In genomic region chr20:22729180-22729579, GRCh38 we compare ENCODE assay signal across 26 cellular contexts.
DNase-seq lines count a peak whose midpoint lies in the region; FAIRE-seq and TF ChIP-seq lines count a peak whose summit lies in the region.
"Had no signal": no experiment of that assay in that cellular context is flagged by ENCODE, and none has a peak within 500 bp of the region (broad histone marks: within the 10 kb centered on the region; RNA-seq: fewer than 3 reads in every experiment).

No MANE protein-coding gene starts in this region.

- no peaks in the 10 kb centered on the region for H3K4me1 Mint-ChIP-seq in type B pancreatic cell (ENCODE audit: unreplicated experiment)
- H3K4me1 Mint-ChIP-seq: activated B cell treated with CpG ODN at 0.5 μM for 24 hours, H9 had no signal

- H3K27ac Mint-ChIP-seq in type B pancreatic cell = no peak overlapping the region
- H3K27ac Mint-ChIP-seq: activated B cell treated with CpG ODN at 0.5 μM for 24 hours; activated CD8-positive, alpha-beta T cell treated with anti-CD3 and anti-CD28 coated beads for 36 hours; activated T-cell treated with anti-CD3 and anti-CD28 coated beads, Interleukin-2, amount 50 U/mL, for 24 hours; H9; natural killer cell treated with Interleukin-12 subunit alpha and Interleukin-12 subunit beta and Interleukin-15 and Interleukin-18, amount 100 ng/mL, for 72 hours had no signal

- TF ChIP-seq POLR2A in H54 (IDR thresholded peaks at IDR 0.05; ENCODE audit: low read depth, low read length) = no peak

- no peak for FAIRE-seq in H54 (lab: Jason Lieb, UNC)
- FAIRE-seq: A204.1, GM12891, pancreas had no signal

- H3K9me3 Mint-ChIP-seq in type B pancreatic cell = no peaks in the 10 kb centered on the region
- H3K9me3 Mint-ChIP-seq: activated B cell treated with CpG ODN at 0.5 μM for 24 hours; activated CD8-positive, alpha-beta T cell treated with anti-CD3 and anti-CD28 coated beads for 36 hours; natural killer cell treated with Interleukin-12 subunit alpha and Interleukin-12 subunit beta and Interleukin-15 and Interleukin-18, amount 100 ng/mL, for 72 hours had no signal

- H3K27me3 Mint-ChIP-seq in type B pancreatic cell = peaks cover 11% of the 10 kb centered on the region
- H3K27me3 Mint-ChIP-seq: activated CD8-positive, alpha-beta T cell treated with anti-CD3 and anti-CD28 coated beads for 36 hours; activated T-cell treated with anti-CD3 and anti-CD28 coated beads, Interleukin-2, amount 50 U/mL, for 24 hours had no signal

- no peaks in the 10 kb centered on the region for H3K36me3 Mint-ChIP-seq in type B pancreatic cell
- H3K36me3 Mint-ChIP-seq: natural killer cell treated with Interleukin-12 subunit alpha and Interleukin-12 subunit beta and Interleukin-15 and Interleukin-18, amount 100 ng/mL, for 72 hours had no signal

- H3K4me3 Mint-ChIP-seq in type B pancreatic cell = no peak overlapping the region
- H3K4me3 Mint-ChIP-seq: activated B cell treated with CpG ODN at 0.5 μM for 24 hours; activated CD8-positive, alpha-beta T cell treated with anti-CD3 and anti-CD28 coated beads for 36 hours; activated T-cell treated with anti-CD3 and anti-CD28 coated beads, Interleukin-2, amount 50 U/mL, for 24 hours; H9; natural killer cell treated with Interleukin-12 subunit alpha and Interleukin-12 subunit beta and Interleukin-15 and Interleukin-18, amount 100 ng/mL, for 72 hours had no signal

- no peak for TF ChIP-seq CTCF in type B pancreatic cell (conservative IDR thresholded peaks at IDR 0.05)

- DNase-seq in A172 (ENCODE audit: low spot score) = peak; percentile 84
- DNase-seq in HS-27A (ENCODE audit: low read depth) = peak; percentile 43
- peak; percentile 32 to 63 for DNase-seq in SW 1271 (lab: John Stamatoyannopoulos, UW)
- peak; percentile 19 for DNase-seq in hepatic stellate cell (ENCODE audit: low spot score)
- DNase-seq in H54 (ENCODE audit: insufficient read length, low spot score) = no peak
- DNase-seq in type B pancreatic cell (ENCODE audit: extremely low spot score, unreplicated experiment) = no peak
- no peak for DNase-seq in NCI-H146 (lab: John Stamatoyannopoulos, UW)
- no peak for DNase-seq in activated T-cell treated with anti-CD3 and anti-CD28 coated beads, Interleukin-2, amount 50 U/mL, for 1 hour
- DNase-seq: activated B cell treated with CpG ODN at 0.5 μM for 24 hours; activated CD8-positive, alpha-beta T cell treated with anti-CD3 and anti-CD28 coated beads for 36 hours; activated naive CD4-positive, alpha-beta T cell treated with Interleukin-2 at 50 U/mL for 16 hours; activated T-cell treated with anti-CD3 and anti-CD28 coated beads, Interleukin-2, amount 50 U/mL, for 24 hours; amygdala; DMS 273 treated with DMSO at 0.1 percent for 48 hours; dorsolateral prefrontal cortex; H9; mesendoderm; NCI-H1436 treated with DMSO at 0.1 percent for 48 hours; NCI-H526; pancreas; right lobe of liver; Right ventricle myocardium superior; T-helper 2 cell had no signal

Comparison
In these comparisons a context has a peak if more than half of its experiments do, and no peak if none do; other contexts are left out.
1. DNase-seq: peak in A172 (single experiment), HS-27A (single experiment), SW 1271 (2 of 2) and hepatic stellate cell (single experiment); none in H54 (single experiment), type B pancreatic cell (single experiment), NCI-H146 (single experiment) and activated T-cell treated with anti-CD3 and anti-CD28 coated beads, Interleukin-2, amount 50 U/mL, for 1 hour (single experiment).